Comparison of ENCODE assay signal across 8 cellular contexts in the genomic region with DNA sequence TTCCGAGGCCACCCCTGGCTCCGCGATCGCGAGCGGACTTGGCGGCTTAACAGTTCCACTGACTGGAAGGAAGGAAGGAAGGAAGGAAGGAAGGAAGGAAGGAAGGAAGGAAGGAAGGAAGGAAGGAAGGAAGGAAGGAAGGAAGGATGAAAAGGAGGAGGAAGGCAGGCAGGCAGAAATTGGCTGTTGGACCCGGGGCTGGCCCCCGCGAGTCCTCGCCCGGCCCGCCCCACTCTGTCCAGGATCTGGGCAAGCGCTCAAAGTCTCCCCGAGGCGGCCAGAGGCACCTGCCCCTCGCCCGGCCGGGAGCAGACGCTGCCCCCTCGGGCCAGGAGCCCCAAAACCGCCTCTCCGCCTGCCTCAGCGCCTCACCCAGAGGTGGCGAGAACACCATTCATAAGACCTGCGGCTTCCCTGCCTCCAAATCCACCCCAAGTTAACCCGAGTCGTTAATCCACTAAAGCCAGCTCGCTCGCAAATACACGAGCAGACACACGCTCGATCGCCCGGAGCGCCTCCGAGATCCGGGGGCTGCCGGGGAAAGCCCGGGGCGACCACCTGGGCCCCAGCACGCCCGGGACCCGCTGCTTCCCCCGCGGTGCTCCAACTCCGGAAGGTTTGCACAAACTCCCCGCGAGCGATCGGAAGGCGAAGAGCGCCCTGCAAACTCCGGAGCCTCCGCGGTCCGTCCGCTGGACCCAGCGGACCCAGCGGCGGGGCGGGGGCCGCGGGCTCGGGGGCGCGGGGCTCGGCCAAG. TPM values are rescaled to one million over a fixed set of nuclear protein-coding genes. Genes with fewer than 3 reads are reported as not detected.
DNase-seq lines count a peak whose midpoint lies in the region; ATAC-seq and TF ChIP-seq lines count a peak whose summit lies in the region.

No MANE protein-coding gene starts in this region.

- DNase-seq in NCI-H2171 treated with DMSO at 0.1 percent for 48 hours (lab: John Stamatoyannopoulos, UW): peak; percentile 36
- peak; percentile 69 for DNase-seq in activated naive CD8-positive, alpha-beta T cell treated with anti-CD3 and anti-CD28 coated beads, Interleukin-2, amount 10 ng/mL, durations not matched to agents 7 days and 5 days
- peak; percentile 58 for DNase-seq in right atrium auricular region (ENCODE audit: low spot score)
- DNase-seq in pons (ENCODE audit: low spot score): peak; percentile 30
- DNase-seq in NCI-H2227 (lab: John Stamatoyannopoulos, UW; ENCODE audit: unreplicated experiment): no peak
- DNase-seq in SHP77 treated with DMSO at 0.1 percent for 48 hours (lab: John Stamatoyannopoulos, UW): no peak

- H3K36me3 Mint-ChIP-seq in activated naive CD8-positive, alpha-beta T cell treated with anti-CD3 and anti-CD28 coated beads, Interleukin-2, amount 10 ng/mL, durations not matched to agents 7 days and 5 days: peaks cover 3% of the 10 kb centered on the region

- peak overlapping the region; percentile 90 for H3K4me3 Mint-ChIP-seq in activated naive CD8-positive, alpha-beta T cell treated with anti-CD3 and anti-CD28 coated beads, Interleukin-2, amount 10 ng/mL, durations not matched to agents 7 days and 5 days

- no peak for TF ChIP-seq CTCF in right atrium auricular region (IDR thresholded peaks at IDR 0.05)

- H3K9me3 ChIP-seq in BLaER1 treated with 17β-estradiol and CSF1 and Interleukin-3, amounts not matched to agents 10 nM and 100 nM (replicated peaks in 1 of 11): no peaks in the 10 kb centered on the region
- H3K9me3 ChIP-seq in right atrium auricular region: no peaks in the 10 kb centered on the region

- H3K27me3 Mint-ChIP-seq in activated naive CD8-positive, alpha-beta T cell treated with anti-CD3 and anti-CD28 coated beads, Interleukin-2, amount 10 ng/mL, durations not matched to agents 7 days and 5 days: peaks cover 51% of the 10 kb centered on the region

- H4K20me1 ChIP-seq in BLaER1 treated with 17β-estradiol and CSF1 and Interleukin-3, amounts not matched to agents 10 nM and 100 nM: peaks cover 0 to 35% (median 24%) of the 10 kb centered on the region in 11 experiments; a peak in 15 of 22 replicates

- peak overlapping the region in 9 of 11 experiments; percentile 21 to 61 (median 50); a peak in 17 of 22 replicates for H3K9ac ChIP-seq in BLaER1 treated with 17β-estradiol and CSF1 and Interleukin-3, amounts not matched to agents 10 nM and 100 nM

- H3K27me3 ChIP-seq in BLaER1 treated with 17β-estradiol and CSF1 and Interleukin-3, amounts not matched to agents 10 nM and 100 nM: peaks cover 83 to 95% (median 92%) of the 10 kb centered on the region in 11 experiments
- no peaks in the 10 kb centered on the region for H3K27me3 ChIP-seq in right atrium auricular region

- no peak overlapping the region for H3K27ac ChIP-seq in BLaER1 treated with 17β-estradiol and CSF1 and Interleukin-3, amounts not matched to agents 10 nM and 100 nM
- H3K27ac ChIP-seq in right atrium auricular region: peak overlapping the region; percentile 70 to 86

- H3K4me1 Mint-ChIP-seq in activated naive CD8-positive, alpha-beta T cell treated with anti-CD3 and anti-CD28 coated beads, Interleukin-2, amount 10 ng/mL, durations not matched to agents 7 days and 5 days: peaks cover 23% of the 10 kb centered on the region

- POLR2A ChIA-PET in activated naive CD8-positive, alpha-beta T cell treated with anti-CD3 and anti-CD28 coated beads, Interleukin-2, amount 10 ng/mL, durations not matched to agents 7 days and 5 days (lab: Charles Lee): interaction anchor here (0.7 to 1.9 kb wide), 6 partner anchors 9 to 375 kb away, joined by 3 to 19 read pairs (median 5); no protein-coding TSS in a partner anchor

- H3K27ac Mint-ChIP-seq in activated naive CD8-positive, alpha-beta T cell treated with anti-CD3 and anti-CD28 coated beads, Interleukin-2, amount 10 ng/mL, durations not matched to agents 7 days and 5 days: peak overlapping the region; percentile 50

- H3K36me3 ChIP-seq in BLaER1 treated with 17β-estradiol and CSF1 and Interleukin-3, amounts not matched to agents 10 nM and 100 nM: no peaks in the 10 kb centered on the region
- no peaks in the 10 kb centered on the region for H3K36me3 ChIP-seq in right atrium auricular region

- no peaks in the 10 kb centered on the region for H3K9me3 Mint-ChIP-seq in activated naive CD8-positive, alpha-beta T cell treated with anti-CD3 and anti-CD28 coated beads, Interleukin-2, amount 10 ng/mL, durations not matched to agents 7 days and 5 days

- peak; percentile 21 for ATAC-seq in GM19455 (IDR thresholded peaks at IDR 0.05; ENCODE audit: unreplicated experiment)
- peak; percentile 9 for ATAC-seq in activated naive CD8-positive, alpha-beta T cell treated with anti-CD3 and anti-CD28 coated beads, Interleukin-2, amount 10 ng/mL, durations not matched to agents 7 days and 5 days (ENCODE audit: low read depth)

- H3K4me2 ChIP-seq in BLaER1 treated with 17β-estradiol and CSF1 and Interleukin-3, amounts not matched to agents 10 nM and 100 nM: peak overlapping the region; percentile 89 to 99 (median 96)

- H3K4me1 ChIP-seq in BLaER1 treated with 17β-estradiol and CSF1 and Interleukin-3, amounts not matched to agents 10 nM and 100 nM: peaks cover 23 to 36% (median 33%) of the 10 kb centered on the region in 10 experiments
- peaks cover 0 to 39% of the 10 kb centered on the region in 2 donors for H3K4me1 ChIP-seq in right atrium auricular region

- peak overlapping the region; percentile 62 to 84 (median 68) for H3K4me3 ChIP-seq in BLaER1 treated with 17β-estradiol and CSF1 and Interleukin-3, amounts not matched to agents 10 nM and 100 nM
- peak overlapping the region; percentile 49 to 83 for H3K4me3 ChIP-seq in right atrium auricular region

RNA-seq across cellular contexts. Expression of gene DPF3, which starts 0.8 kb away (rescaled TPM):
- 1 to 10 TPM; 3.8 to 4.1 TPM for total RNA-seq in activated naive CD8-positive, alpha-beta T cell treated with anti-CD3 and anti-CD28 coated beads, Interleukin-2, amount 10 ng/mL, durations not matched to agents 7 days and 5 days
- 10 to 100 TPM; 14.7 to 26.6 TPM for total RNA-seq in right atrium auricular region

RNA-seq across cellular contexts. Expression of gene DCAF4, which starts 33.2 kb away (rescaled TPM):
- total RNA-seq in activated naive CD8-positive, alpha-beta T cell treated with anti-CD3 and anti-CD28 coated beads, Interleukin-2, amount 10 ng/mL, durations not matched to agents 7 days and 5 days: 10 to 100 TPM; 18.3 to 24.6 TPM
- total RNA-seq in right atrium auricular region: 1 to 10 TPM; 7.0 to 9.4 TPM

Comparison
In these comparisons a context has a peak if more than half of its experiments do, and no peak if none do; other contexts are left out.
1. H3K27ac ChIP-seq: peak in right atrium auricular region (2 of 2); none in BLaER1 treated with 17β-estradiol and CSF1 and Interleukin-3, amounts not matched to agents 10 nM and 100 nM (0 of 11).
2. DNase-seq: peak in NCI-H2171 treated with DMSO at 0.1 percent for 48 hours (single experiment), activated naive CD8-positive, alpha-beta T cell treated with anti-CD3 and anti-CD28 coated beads, Interleukin-2, amount 10 ng/mL, durations not matched to agents 7 days and 5 days (single experiment), right atrium auricular region (single experiment) and pons (single experiment); none in NCI-H2227 (single experiment) and SHP77 treated with DMSO at 0.1 percent for 48 hours (single experiment).